Comparison of ENCODE assay signal across 12 cellular contexts in genomic region chr1:18201997-18202719, GRCh38.
DNase-seq lines count a peak whose midpoint lies in the region; ATAC-seq and TF ChIP-seq lines count a peak whose summit lies in the region.
"Had no signal": no experiment of that assay in that cellular context is flagged by ENCODE, and none has a peak within 500 bp of the region (broad histone marks: within the 10 kb centered on the region; RNA-seq: fewer than 3 reads in every experiment).

No MANE protein-coding gene starts in this region.

- TF ChIP-seq CTCF in VCaP (conservative IDR thresholded peaks at IDR 0.05) (no peak), gastroesophageal sphincter (IDR thresholded peaks at IDR 0.05) (no peak)

- H3K27me3 ChIP-seq in gastroesophageal sphincter, result peaks cover 85% of the 10 kb centered on the region
- H3K27me3 ChIP-seq: BLaER1 had no signal

- in situ Hi-C loops in G401 (cut with HindIII; ENCODE audit: low sequenced_read_pairs), result no loop called here

- H3K36me3 ChIP-seq in gastroesophageal sphincter, result no peaks in the 10 kb centered on the region
- H3K36me3 ChIP-seq: BLaER1 had no signal

- TF ChIP-seq POLR2A in gastroesophageal sphincter (IDR thresholded peaks at IDR 0.05), result no peak

- H3K27ac ChIP-seq in VCaP, result peak overlapping the region; percentile 94
- no peak overlapping the region for H3K27ac ChIP-seq in gastroesophageal sphincter
- H3K27ac ChIP-seq: A549, BLaER1 had no signal

- H3K9me3 ChIP-seq in gastroesophageal sphincter, result peaks cover 0 to 11% (median 0%) of the 10 kb centered on the region in 3 donors
- H3K9me3 ChIP-seq: A549, BLaER1 had no signal

- WGBS in gastroesophageal sphincter (ENCODE audit: low coverage in 1 of 2), 2 donors, result 78 to 100% methylated on average over 3 to 4 of the region's 4 CpGs

- ATAC-seq in gastroesophageal sphincter, result no peak
- ATAC-seq: A549, GM23338 had no signal

- no peak for TF ChIP-seq EP300 in gastroesophageal sphincter (IDR thresholded peaks at IDR 0.05)

- H3K4me3 ChIP-seq in gastroesophageal sphincter, result no peak overlapping the region
- H3K4me3 ChIP-seq: A549, BLaER1, GM23338 had no signal

- no peaks in the 10 kb centered on the region for H3K4me1 ChIP-seq in gastroesophageal sphincter
- H3K4me1 ChIP-seq: A549, BLaER1 had no signal

- peak; percentile 35 for DNase-seq in G401 (ENCODE audit: low spot score)
- peak; percentile 39 for DNase-seq in medulla oblongata (ENCODE audit: extremely low spot score)
- no peak for DNase-seq in NCI-H345 (lab: John Stamatoyannopoulos, UW)
- no peak for DNase-seq in nucleus accumbens (lab: John Stamatoyannopoulos, UW)
- DNase-seq: CD4-positive, CD25-positive, alpha-beta regulatory T cell; DMS 273 treated with DMSO at 0.1 percent for 48 hours; H7 had no signal

Comparison
In these comparisons a context has a peak if more than half of its experiments do, and no peak if none do; other contexts are left out.
1. DNase-seq: peak in G401 (single experiment) and medulla oblongata (single experiment); none in NCI-H345 (single experiment) and nucleus accumbens (0 of 56).